Comparison of ENCODE assay signal across 25 cellular contexts in genomic region chr2:29589440-29590103, GRCh38.
DNase-seq lines count a peak whose midpoint lies in the region; ATAC-seq and TF ChIP-seq lines count a peak whose summit lies in the region.
"Had no signal": no experiment of that assay in that cellular context is flagged by ENCODE, and none has a peak within 500 bp of the region (broad histone marks: within the 10 kb centered on the region; RNA-seq: fewer than 3 reads in every experiment).

No MANE protein-coding gene starts in this region.

- WGBS in right lobe of liver (ENCODE audit: insufficient coverage, low coverage, low lambda C conversion rate, missing lambda C conversion rate): 34% methylated on average over 4 of the region's 5 CpGs

- TF ChIP-seq POLR2A in right lobe of liver (IDR thresholded peaks at IDR 0.05): no peak

- no peaks in the 10 kb centered on the region for H3K9me3 ChIP-seq in right lobe of liver
- H3K9me3 ChIP-seq: Caco-2, MG63, Peyer's patch had no signal

- intact Hi-C loops in right lobe of liver (cut with DNase I): no loop called here

- no peaks in the 10 kb centered on the region for H3K36me3 ChIP-seq in right lobe of liver
- H3K36me3 ChIP-seq: MG63, Peyer's patch had no signal

- ATAC-seq in right lobe of liver (peak; percentile 95 to 97 (median 96)), HG02870 (IDR thresholded peaks at IDR 0.05; ENCODE audit: unreplicated experiment) (no peak), GM21529 (IDR thresholded peaks at IDR 0.05; ENCODE audit: unreplicated experiment) (no peak)
- ATAC-seq: CD8-positive, alpha-beta T cell had no signal

- H3K4me1 ChIP-seq in right lobe of liver: peaks cover 0 to 16% (median 2%) of the 10 kb centered on the region in 4 donors
- H3K4me1 ChIP-seq: Caco-2, Peyer's patch had no signal

- H3K27me3 ChIP-seq in right lobe of liver: no peaks in the 10 kb centered on the region
- H3K27me3 ChIP-seq: MG63, Peyer's patch had no signal

- DNase-seq in NCI-H2029 (lab: John Stamatoyannopoulos, UW) (peak; percentile 11), NCI-H2029 treated with DMSO at 0.1 percent for 48 hours (lab: John Stamatoyannopoulos, UW) (no peak), DMS79 (lab: John Stamatoyannopoulos, UW) (peak; percentile 74), NCI-H345 (lab: John Stamatoyannopoulos, UW) (peak; percentile 48), right lobe of liver (peak in 2 of 3 donors; percentile 62 to 78), OCI-M2 (lab: John Stamatoyannopoulos, UW; ENCODE audit: unreplicated experiment) (no peak)
- DNase-seq: Caco-2; CD8-positive, alpha-beta T cell; GF-D8; GM23248; H7; KBM-7; MG63; NCI-H1436; NCI-H187 treated with DMSO at 0.1 percent for 48 hours; NCI-H2227 treated with DMSO at 0.1 percent for 48 hours; NCI-H524 treated with DMSO at 0.1 percent for 48 hours; NCI-H82; Peyer's patch; SHP77 treated with DMSO at 0.1 percent for 48 hours; T-helper 1 cell had no signal

- peak overlapping the region in 1 of 3 donors; percentile 26 for H3K4me3 ChIP-seq in right lobe of liver
- H3K4me3 ChIP-seq: GM23248, MG63, Peyer's patch had no signal

- TF ChIP-seq CTCF in right lobe of liver (IDR thresholded peaks at IDR 0.05): no peak

- H3K27ac ChIP-seq in right lobe of liver: peak overlapping the region in 1 of 3 donors; percentile 35
- H3K27ac ChIP-seq: 22Rv1, C4-2B, GM23248, Peyer's patch had no signal

Comparison
In these comparisons a context has a peak if more than half of its experiments do, and no peak if none do; other contexts are left out.
1. DNase-seq: peak in NCI-H2029 (single experiment), DMS79 (single experiment), NCI-H345 (single experiment) and right lobe of liver (2 of 3); none in NCI-H2029 treated with DMSO at 0.1 percent for 48 hours (single experiment) and OCI-M2 (single experiment).
2. ATAC-seq: peak in right lobe of liver (4 of 4); none in HG02870 (single experiment) and GM21529 (single experiment).